24 cellular contexts compared by ENCODE assay signal in the genomic region with DNA sequence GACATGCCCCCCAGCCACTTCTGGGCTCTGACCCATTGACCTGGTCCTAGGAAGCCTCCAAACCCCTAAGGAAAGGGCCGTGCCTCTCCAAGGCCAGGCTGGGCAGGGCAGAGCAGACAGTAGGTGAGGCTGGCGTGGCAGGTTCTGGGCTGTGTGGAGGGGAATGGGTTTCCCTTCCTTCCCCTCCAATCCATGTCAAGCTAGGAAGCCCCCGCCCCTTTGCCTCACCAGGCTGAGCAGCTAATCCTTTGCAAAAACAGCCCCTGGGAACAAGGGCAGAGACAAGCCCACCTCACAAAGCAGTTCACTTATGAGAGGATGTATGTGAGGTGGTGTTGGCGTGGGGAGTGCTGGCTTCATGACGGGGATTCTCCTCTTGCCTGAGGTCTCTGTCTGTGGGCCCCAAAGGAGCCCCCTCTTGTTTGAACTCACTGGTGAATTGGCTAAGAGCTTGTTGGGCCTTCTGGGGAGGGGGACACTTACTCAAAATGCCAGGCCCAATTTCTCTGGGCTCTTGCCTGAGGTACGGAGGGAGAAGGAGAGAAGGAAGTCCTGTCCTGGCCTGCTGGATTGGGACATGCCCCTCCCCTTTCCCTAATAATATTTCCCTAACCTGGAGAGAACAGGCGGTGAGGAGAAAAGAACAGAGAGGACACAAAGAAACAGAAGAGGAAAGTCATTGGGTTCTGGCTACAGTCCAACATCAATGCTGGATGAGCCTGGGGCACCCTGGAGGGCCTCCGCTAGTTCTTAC. TPM values are rescaled to one million over a fixed set of nuclear protein-coding genes. Genes with fewer than 3 reads are reported as not detected.
DNase-seq lines count a peak whose midpoint lies in the region; ATAC-seq and TF ChIP-seq lines count a peak whose summit lies in the region.
"Had no signal": no experiment of that assay in that cellular context is flagged by ENCODE, and none has a peak within 500 bp of the region (broad histone marks: within the 10 kb centered on the region; RNA-seq: fewer than 3 reads in every experiment).

No MANE protein-coding gene starts in this region.

- H3K4ac ChIP-seq in IMR-90 (ENCODE audit: low read depth, low read length): no peak overlapping the region

- H3K4me1 Mint-ChIP-seq in HFFc6 (ENCODE audit: low read depth): no peaks in the 10 kb centered on the region
- H3K4me1 Mint-ChIP-seq: memory B cell, naive B cell had no signal

- no peak overlapping the region for H4K5ac ChIP-seq in IMR-90 (ENCODE audit: low read depth, low read length)

- no peak overlapping the region for H3K4me3 ChIP-seq in SK-N-SH (ENCODE audit: low read depth in 2 of 2, low read length in 1 of 2)
- H3K4me3 ChIP-seq in IMR-90 (ENCODE audit: insufficient read depth, low read depth, low read length): no peak overlapping the region
- H3K4me3 ChIP-seq in esophagus squamous epithelium: peak overlapping the region in 2 of 4 donors; percentile 6 to 11
- H3K4me3 ChIP-seq in prostate gland: no peak overlapping the region
- H3K4me3 ChIP-seq: heart right ventricle, uterus had no signal

- no peak overlapping the region for H2BK5ac ChIP-seq in IMR-90 (ENCODE audit: low read depth, low read length, poor library complexity, severe bottlenecking)

- H3K79me1 ChIP-seq in IMR-90 (ENCODE audit: low read depth in 1 of 2, low read length in 2 of 2): no peaks in the 10 kb centered on the region

- no peak overlapping the region for H4K8ac ChIP-seq in IMR-90 (ENCODE audit: low read depth in 2 of 2, low read length in 2 of 2)

- no peak overlapping the region for H2BK20ac ChIP-seq in IMR-90 (ENCODE audit: low read depth, low read length)

- H3K23ac ChIP-seq in IMR-90 (ENCODE audit: low read depth, low read length): no peak overlapping the region

- peaks cover 15% of the 10 kb centered on the region; the same call in 1 of the 2 replicates for H3K27me3 ChIP-seq in SK-N-SH (ENCODE audit: insufficient read depth)
- H3K27me3 ChIP-seq in IMR-90 (ENCODE audit: control insufficient read depth, insufficient read depth, low read length): peaks cover 42% of the 10 kb centered on the region
- H3K27me3 ChIP-seq in esophagus squamous epithelium: peaks cover 0 to 9% (median 0%) of the 10 kb centered on the region in 4 donors
- no peaks in the 10 kb centered on the region for H3K27me3 ChIP-seq in prostate gland (replicated peaks; ENCODE audit: insufficient read depth)
- H3K27me3 ChIP-seq: uterus had no signal

- H4K91ac ChIP-seq in IMR-90 (ENCODE audit: insufficient read depth, low read depth, low read length): no peak overlapping the region

- H3K36me3 Mint-ChIP-seq in HFFc6 (ENCODE audit: low read depth): no peaks in the 10 kb centered on the region
- H3K36me3 Mint-ChIP-seq: activated naive CD8-positive, alpha-beta T cell; memory B cell; naive B cell had no signal

- DNase-seq in SK-N-SH (peak; percentile 24), IMR-90 (no peak), esophagus squamous epithelium (lab: John Stamatoyannopoulos, UW) (no peak), prostate gland (ENCODE audit: low spot score) (peak; percentile 3), HFFc6 (no peak), globus pallidus (ENCODE audit: low spot score) (no peak), HT-29 (ENCODE audit: low spot score) (no peak)
- DNase-seq: activated CD4-positive, alpha-beta T cell treated with anti-CD3 and anti-CD28 coated beads, Interleukin-2, amount 50 U/mL, for 48 hours; C1 segment of cervical spinal cord; effector memory CD8-positive, alpha-beta T cell; GF-D8; heart right ventricle; naive B cell; NCI-H1092 treated with DMSO at 0.1 percent for 48 hours; NCI-H2081; NCI-H446 treated with DMSO at 0.1 percent for 48 hours; Right ventricle myocardium superior; T-helper 1 cell; uterus had no signal

- no peaks in the 10 kb centered on the region for H3K9me2 ChIP-seq in SK-N-SH

- TF ChIP-seq POLR2A in IMR-90 (IDR thresholded peaks at IDR 0.05; ENCODE audit: low read depth, low read length): no peak
- TF ChIP-seq POLR2A in esophagus squamous epithelium (IDR thresholded peaks at IDR 0.05): no peak
- no peak for TF ChIP-seq POLR2A in prostate gland (IDR thresholded peaks at IDR 0.05)

- no peaks in the 10 kb centered on the region for H3K79me2 ChIP-seq in SK-N-SH (ENCODE audit: insufficient read depth)

- no peak overlapping the region for H3K4me2 ChIP-seq in SK-N-SH
- H3K4me2 ChIP-seq in IMR-90 (ENCODE audit: low read depth, low read length): no peak overlapping the region

- in situ Hi-C loops in IMR-90 (cut with MboI; ENCODE audit: low sequenced_read_pairs): no loop called here

- POLR2A ChIA-PET in SK-N-SH (lab: Yijun Ruan, JAX) (no interaction called here), IMR-90 (lab: Charles Lee; ENCODE audit: unreplicated experiment) (no interaction called here)

- no peak overlapping the region for H2AK5ac ChIP-seq in IMR-90 (ENCODE audit: low read depth, low read length)

- no peak for TF ChIP-seq RAD21 in SK-N-SH (IDR thresholded peaks at IDR 0.05; ENCODE audit: low read length)
- no peak for TF ChIP-seq RAD21 in IMR-90 (IDR thresholded peaks at IDR 0.05; ENCODE audit: low read length)

- intact Hi-C loops in IMR-90 (cut with micrococcal nuclease) (no loop called here), esophagus squamous epithelium (cut with DNase I) (no loop called here), prostate gland (cut with DNase I) (no loop called here)

- peaks cover 0 to 34% of the 10 kb centered on the region in 2 experiments; a peak in 2 of 4 replicates for H3K4me1 ChIP-seq in SK-N-SH (ENCODE audit: control insufficient read depth in 1 of 2, insufficient read depth in 2 of 2, low read depth in 1 of 2, low read length in 1 of 2)
- no peaks in the 10 kb centered on the region for H3K4me1 ChIP-seq in IMR-90 (ENCODE audit: control insufficient read depth, insufficient read depth, low read length)
- H3K4me1 ChIP-seq in esophagus squamous epithelium: peaks cover 8 to 57% (median 10%) of the 10 kb centered on the region in 3 donors
- H3K4me1 ChIP-seq in prostate gland (replicated peaks): no peaks in the 10 kb centered on the region
- H3K4me1 ChIP-seq: heart right ventricle, uterus had no signal

- H3K27ac ChIP-seq in SK-N-SH (ENCODE audit: low read depth in 2 of 2, low read length in 1 of 2) (no peak overlapping the region), IMR-90 (ENCODE audit: insufficient read depth, low read length) (no peak overlapping the region), esophagus squamous epithelium (peak overlapping the region; percentile 68 to 95 (median 90)), prostate gland (no peak overlapping the region)
- H3K27ac ChIP-seq: heart right ventricle, uterus, VCaP had no signal

- H3K4me3 Mint-ChIP-seq in HFFc6: no peak overlapping the region
- H3K4me3 Mint-ChIP-seq: activated naive CD8-positive, alpha-beta T cell; effector memory CD8-positive, alpha-beta T cell; memory B cell; naive B cell had no signal

- H3K36me3 ChIP-seq in SK-N-SH (replicated peaks in 1 of 2; ENCODE audit: control insufficient read depth in 1 of 2, insufficient read depth in 2 of 2, low read length in 1 of 2) (no peaks in the 10 kb centered on the region), IMR-90 (ENCODE audit: control insufficient read depth, insufficient read depth, low read length) (no peaks in the 10 kb centered on the region), esophagus squamous epithelium (peaks cover 0 to 13% (median 0%) of the 10 kb centered on the region in 3 donors), prostate gland (no peaks in the 10 kb centered on the region)
- H3K36me3 ChIP-seq: heart right ventricle, uterus had no signal

- CTCF ChIA-PET in SK-N-SH (lab: Yijun Ruan, JAX) (interaction anchor here (0.7 to 1.1 kb wide), 2 partner anchors 85 to 410 kb away, joined by 3 read pairs; a partner anchor contains a TSS), IMR-90 (lab: Yijun Ruan, JAX) (no interaction called here)

- H3K9me3 Mint-ChIP-seq in HFFc6: no peaks in the 10 kb centered on the region
- H3K9me3 Mint-ChIP-seq: effector memory CD8-positive, alpha-beta T cell; memory B cell had no signal

- H3K14ac ChIP-seq in IMR-90 (replicated peaks; ENCODE audit: low read depth, low read length): no peak overlapping the region

- H3K9ac ChIP-seq in SK-N-SH: no peak overlapping the region
- H3K9ac ChIP-seq in IMR-90 (ENCODE audit: low read depth, low read length): no peak overlapping the region

- H3K9me3 ChIP-seq in SK-N-SH (no peaks in the 10 kb centered on the region), IMR-90 (ENCODE audit: control insufficient read depth, insufficient read depth, low read length) (no peaks in the 10 kb centered on the region), esophagus squamous epithelium (no peaks in the 10 kb centered on the region), prostate gland (no peaks in the 10 kb centered on the region)
- H3K9me3 ChIP-seq: heart right ventricle, uterus had no signal

- no peak overlapping the region for H2BK15ac ChIP-seq in IMR-90 (ENCODE audit: low read depth, low read length)

- H3K9me1 ChIP-seq in IMR-90 (ENCODE audit: insufficient read depth, low read length): no peaks in the 10 kb centered on the region

- TF ChIP-seq CTCF in SK-N-SH (IDR thresholded peaks at IDR 0.05) (no peak), IMR-90 (conservative IDR thresholded peaks at IDR 0.05; ENCODE audit: low read depth, low read length) (no peak), esophagus squamous epithelium (IDR thresholded peaks at IDR 0.05) (no peak), prostate gland (IDR thresholded peaks at IDR 0.05) (no peak), HFFc6 (IDR thresholded peaks at IDR 0.05) (no peak)

- BruUV-seq in IMR-90 (replicated peaks; lab: Mats Ljungman, UMichigan): no TSS peak

- H4K20me1 ChIP-seq in SK-N-SH (ENCODE audit: insufficient read depth) (no peaks in the 10 kb centered on the region), IMR-90 (ENCODE audit: insufficient read depth, low read length) (no peaks in the 10 kb centered on the region)

- peaks cover 66% of the 10 kb centered on the region for H3K27me3 Mint-ChIP-seq in HFFc6 (ENCODE audit: insufficient read depth)

- no peak overlapping the region for H3K18ac ChIP-seq in IMR-90 (ENCODE audit: low read depth, low read length)

- no peaks in the 10 kb centered on the region for H3F3A ChIP-seq in SK-N-SH (replicated peaks; ENCODE audit: insufficient read depth)

- dilution Hi-C loops in IMR-90 (cut with HindIII; ENCODE audit: low sequenced_read_pairs, unreplicated experiment): no loop called here

- no peak for ATAC-seq in SK-N-SH treated with all-trans-retinoic acid at 6 μM for 48 hours
- no peak for ATAC-seq in IMR-90 (ENCODE audit: low read depth)
- ATAC-seq: effector memory CD8-positive, alpha-beta T cell; heart right ventricle had no signal

- no peak overlapping the region for H3K56ac ChIP-seq in IMR-90 (ENCODE audit: extremely low read depth, insufficient read depth, low read length)

- no peak overlapping the region for H2BK120ac ChIP-seq in IMR-90 (ENCODE audit: low read depth, low read length)

- H2AFZ ChIP-seq in SK-N-SH (ENCODE audit: low read depth) (no peak overlapping the region), IMR-90 (replicated peaks; ENCODE audit: low read length, poor library complexity) (peak overlapping the region; percentile 33)

- H2AK9ac ChIP-seq in IMR-90 (replicated peaks; ENCODE audit: low read depth, low read length, poor library complexity): no peak overlapping the region

- H3K27ac Mint-ChIP-seq in HFFc6: no peak overlapping the region
- H3K27ac Mint-ChIP-seq: activated naive CD8-positive, alpha-beta T cell; effector memory CD8-positive, alpha-beta T cell; memory B cell; naive B cell had no signal

- 42% methylated on average over 7 of the region's 8 CpGs for WGBS in SK-N-SH (ENCODE audit: low lambda C conversion rate)
- WGBS in IMR-90 (ENCODE audit: extremely low coverage in 2 of 2, insufficient read length in 1 of 2), 2 experiments: 40% methylated on average over 1 of the region's 8 CpGs; no CpG with 5 or more reads in 1 of the 2 experiments
- WGBS in esophagus squamous epithelium, 2 donors: 49 to 93% methylated on average over 3 to 4 of the region's 8 CpGs
- 71% methylated on average over 8 of the region's 8 CpGs for WGBS in prostate gland

- no peak for TF ChIP-seq EP300 in SK-N-SH (IDR thresholded peaks at IDR 0.05; ENCODE audit: borderline replicate concordance in 1 of 2, low read depth in 1 of 2, low read length in 1 of 2)

RNA-seq across cellular contexts. Expression of a gene that starts 1.6 kb away (rescaled TPM):
- polyA plus RNA-seq in SK-N-SH (2012; rRNA removed): 0.03 TPM in 1 of 2 replicates, not detected in the other
- polyA plus RNA-seq in SK-N-SH (2012; cell fraction: cytosol; rRNA removed): 0.03 TPM in 1 of 2 replicates, not detected in the other
- polyA plus RNA-seq in SK-N-SH (2012; cell fraction: nucleus; rRNA removed): 0.05 TPM in 1 of 2 replicates, not detected in the other
- not detected in 2 replicates for total RNA-seq in IMR-90 (2012; rRNA removed)
- polyA plus RNA-seq in IMR-90 (2012; rRNA removed): not detected in 2 replicates
- not detected in 2 replicates for polyA plus RNA-seq in IMR-90 (2012; cell fraction: cytosol; rRNA removed)
- not detected in 2 replicates for polyA plus RNA-seq in IMR-90 (2012; cell fraction: nucleus; rRNA removed; ENCODE audit: low replicate concordance)
- total RNA-seq in esophagus squamous epithelium: 1,000 to 10,000 TPM in 1 of 4 donors, 100 to 1,000 TPM in 3; 691 to 1,472 (median 816) TPM
- 100 to 1,000 TPM in 1 of 2 donors, 10 to 100 TPM in 1; 73.7 to 126 TPM for total RNA-seq in prostate gland
- 1 to 10 TPM; 1.5 to 3.2 (median 3.1) TPM for total RNA-seq in HFFc6 (2021; fragmentation: NEBNext Ultra II Directional; extraction: Animal tissue kit (Norgen Biotek cat#: 25700))
- total RNA-seq in HT-29 (2014; rRNA removed; shearing (Covaris generic)): 172 and 226 TPM in 2 replicates
- total RNA-seq: LHCN-M2, Right ventricle myocardium superior had no signal

Comparison
In these comparisons a context has a peak if more than half of its experiments do, and no peak if none do; other contexts are left out.
1. DNase-seq: peak in SK-N-SH (single experiment) and prostate gland (single experiment); none in IMR-90 (single experiment), esophagus squamous epithelium (single experiment), HFFc6 (single experiment), globus pallidus (single experiment) and HT-29 (single experiment).
2. H3K27ac ChIP-seq: peak in esophagus squamous epithelium (4 of 4); none in SK-N-SH (0 of 2), IMR-90 (single experiment) and prostate gland (0 of 2).
3. RNA of a gene that starts 1.6 kb away (total RNA-seq): 691 to 1,472 TPM in esophagus squamous epithelium, 172 to 226 TPM in HT-29 and 73.7 to 126 TPM in prostate gland; 1.5 to 3.2 TPM in HFFc6 and not detected in IMR-90; every median in the first group is over 10 times any median in the second.